8 cellular contexts compared by ENCODE assay signal in genomic region chr13:50529154-50529882, GRCh38.
DNase-seq lines count a peak whose midpoint lies in the region; ATAC-seq and TF ChIP-seq lines count a peak whose summit lies in the region.

No MANE protein-coding gene starts in this region.

- WGBS in psoas muscle, 3 donors = 10 to 12% (median 11%) methylated on average over 12 of the region's 12 CpGs

- H3K36me3 ChIP-seq in adipocyte (ENCODE audit: control insufficient read depth, insufficient read depth, low read length, severe bottlenecking) (no peaks in the 10 kb centered on the region), psoas muscle (ENCODE audit: insufficient read depth in 1 of 2, low read depth in 1 of 2) (no peaks in the 10 kb centered on the region)

- H3K4me3 ChIP-seq in adipocyte (ENCODE audit: low read length) (peak overlapping the region; percentile 69), psoas muscle (peak overlapping the region; percentile 54)

- DNase-seq in NCI-H1436 (lab: John Stamatoyannopoulos, UW) = peak; percentile 14
- DNase-seq in NCI-H1436 treated with DMSO at 0.1 percent for 48 hours (lab: John Stamatoyannopoulos, UW) = no peak
- peak; percentile 52 for DNase-seq in NCI-H2196 treated with DMSO at 0.1 percent for 48 hours (lab: John Stamatoyannopoulos, UW; ENCODE audit: unreplicated experiment)
- DNase-seq in adipocyte (ENCODE audit: low read depth) = no peak
- DNase-seq in left cardiac atrium = peak; percentile 90
- DNase-seq in psoas muscle = peak; percentile 86 to 90
- no peak for DNase-seq in cerebellar nuclear complex (lab: John Stamatoyannopoulos, UW)

- H3K4me1 ChIP-seq in adipocyte (ENCODE audit: control insufficient read depth, insufficient read depth, low read length) (peaks cover 31% of the 10 kb centered on the region), psoas muscle (peaks cover 48% of the 10 kb centered on the region)

- H3K9me3 ChIP-seq in adipocyte (ENCODE audit: control insufficient read depth, low read length) = peaks cover 3% of the 10 kb centered on the region
- peaks cover 2% of the 10 kb centered on the region for H3K9me3 ChIP-seq in psoas muscle

- intact Hi-C loops in left cardiac atrium (cut with DNase I) (loop anchor here (5.0 to 10.0 kb wide), 3 partner anchors 135 to 555 kb away; no protein-coding TSS in a partner anchor), psoas muscle (cut with DNase I) (loop anchor here (2.0 to 10.0 kb wide), 5 partner anchors 101 to 445 kb away; no protein-coding TSS in a partner anchor)

- H3K27ac ChIP-seq in psoas muscle = peak overlapping the region; percentile 94

- peak overlapping the region; percentile 87 for H3K9ac ChIP-seq in adipocyte (ENCODE audit: low read length)

- ATAC-seq in left cardiac atrium (peak; percentile 92 to 96), psoas muscle (peak; percentile 84 to 91 (median 90)), GM18870 (IDR thresholded peaks at IDR 0.05; ENCODE audit: unreplicated experiment) (no peak)

- no peaks in the 10 kb centered on the region for H3K27me3 ChIP-seq in adipocyte (replicated peaks; ENCODE audit: control insufficient read depth, insufficient read depth, low read length)
- H3K27me3 ChIP-seq in psoas muscle (ENCODE audit: insufficient read depth in 3 of 3, low read length in 2 of 3) = no peaks in the 10 kb centered on the region

- TF ChIP-seq CTCF in psoas muscle (IDR thresholded peaks at IDR 0.05) = no peak

Comparison
In these comparisons a context has a peak if more than half of its experiments do, and no peak if none do; other contexts are left out.
1. DNase-seq: peak in NCI-H1436 (single experiment), NCI-H2196 treated with DMSO at 0.1 percent for 48 hours (single experiment), left cardiac atrium (single experiment) and psoas muscle (2 of 2); none in NCI-H1436 treated with DMSO at 0.1 percent for 48 hours (single experiment), adipocyte (single experiment) and cerebellar nuclear complex (0 of 2).